16 cellular contexts compared by ENCODE assay signal in the genomic region with DNA sequence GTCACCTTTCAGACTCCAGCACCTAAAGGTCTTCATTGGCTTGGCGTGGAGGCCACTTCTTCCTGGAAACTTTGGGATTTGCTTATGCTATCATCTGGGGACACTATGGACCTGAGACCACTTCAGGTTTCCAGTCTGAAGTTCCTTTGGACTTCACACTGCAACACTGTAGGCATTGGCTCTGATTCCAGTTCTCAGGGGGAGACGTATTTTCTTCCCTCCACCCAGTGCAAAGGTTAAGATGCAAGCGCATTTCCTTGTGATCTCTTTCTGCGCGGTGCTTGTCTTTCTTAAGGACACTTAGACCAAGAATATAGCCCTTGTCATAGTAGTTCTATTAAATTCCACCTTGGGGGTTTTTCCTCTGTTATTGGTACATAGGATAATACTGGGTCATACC.
DNase-seq lines count a peak whose midpoint lies in the region; ATAC-seq and TF ChIP-seq lines count a peak whose summit lies in the region.
"Had no signal": no experiment of that assay in that cellular context is flagged by ENCODE, and none has a peak within 500 bp of the region (broad histone marks: within the 10 kb centered on the region; RNA-seq: fewer than 3 reads in every experiment).

No MANE protein-coding gene starts in this region.

- DNase-seq in colonic mucosa: peak; percentile 62
- peak in 1 of 3 donors; percentile 75 for DNase-seq in mucosa of descending colon
- DNase-seq in transverse colon: peak; percentile 38
- DNase-seq in upper lobe of right lung: no peak
- no peak for DNase-seq in NCI-H1092 treated with DMSO at 0.1 percent for 48 hours (lab: John Stamatoyannopoulos, UW)
- DNase-seq: AML-193; Caco-2; Calu3; CD4-positive, alpha-beta T cell; CD8-positive, alpha-beta T cell; DMS79 treated with DMSO at 0.1 percent for 48 hours; GF-D8 had no signal

- H3K4me3 ChIP-seq in colonic mucosa (no peak overlapping the region), mucosa of descending colon (no peak overlapping the region), transverse colon (no peak overlapping the region), upper lobe of right lung (no peak overlapping the region)
- H3K4me3 ChIP-seq: A549; BLaER1 treated with 17β-estradiol and CSF1 and Interleukin-3, amounts not matched to agents 10 nM and 100 nM had no signal

- no peak overlapping the region for H3K27ac ChIP-seq in colonic mucosa
- no peak overlapping the region for H3K27ac ChIP-seq in transverse colon
- H3K27ac ChIP-seq in upper lobe of right lung: no peak overlapping the region
- H3K27ac ChIP-seq: 22Rv1; A549; BLaER1 treated with 17β-estradiol and CSF1 and Interleukin-3, amounts not matched to agents 10 nM and 100 nM; C4-2B had no signal

- no peaks in the 10 kb centered on the region for H3K36me3 ChIP-seq in colonic mucosa
- no peaks in the 10 kb centered on the region for H3K36me3 ChIP-seq in mucosa of descending colon (ENCODE audit: low read depth)
- no peaks in the 10 kb centered on the region for H3K36me3 ChIP-seq in transverse colon
- H3K36me3 ChIP-seq in upper lobe of right lung: no peaks in the 10 kb centered on the region
- H3K36me3 ChIP-seq: BLaER1 treated with 17β-estradiol and CSF1 and Interleukin-3, amounts not matched to agents 10 nM and 100 nM had no signal

- ATAC-seq in mucosa of descending colon: peak; percentile 83
- ATAC-seq in upper lobe of right lung: no peak
- ATAC-seq: A549; CD8-positive, alpha-beta T cell had no signal

- H3K9ac ChIP-seq in colonic mucosa (ENCODE audit: low read depth in 2 of 2, low read length in 2 of 2): no peak overlapping the region
- H3K9ac ChIP-seq: BLaER1 treated with 17β-estradiol and CSF1 and Interleukin-3, amounts not matched to agents 10 nM and 100 nM had no signal

- TF ChIP-seq EP300 in transverse colon (IDR thresholded peaks at IDR 0.05; ENCODE audit: low read depth): no peak

- H3K27me3 ChIP-seq in colonic mucosa (no peaks in the 10 kb centered on the region), transverse colon (no peaks in the 10 kb centered on the region), upper lobe of right lung (no peaks in the 10 kb centered on the region)
- H3K27me3 ChIP-seq: BLaER1 treated with 17β-estradiol and CSF1 and Interleukin-3, amounts not matched to agents 10 nM and 100 nM had no signal

- TF ChIP-seq CTCF in colonic mucosa (IDR thresholded peaks at IDR 0.05): no peak
- TF ChIP-seq CTCF in mucosa of descending colon (IDR thresholded peaks at IDR 0.05): no peak
- no peak for TF ChIP-seq CTCF in transverse colon (IDR thresholded peaks at IDR 0.05)
- TF ChIP-seq CTCF in upper lobe of right lung (IDR thresholded peaks at IDR 0.05): no peak

- H3K4me1 ChIP-seq in colonic mucosa (no peaks in the 10 kb centered on the region), mucosa of descending colon (ENCODE audit: low read depth) (no peaks in the 10 kb centered on the region), transverse colon (peaks cover 0 to 13% (median 3%) of the 10 kb centered on the region in 4 donors), upper lobe of right lung (no peaks in the 10 kb centered on the region)
- H3K4me1 ChIP-seq: A549; BLaER1 treated with 17β-estradiol and CSF1 and Interleukin-3, amounts not matched to agents 10 nM and 100 nM; Caco-2 had no signal

- no peak for TF ChIP-seq POLR2A in transverse colon (IDR thresholded peaks at IDR 0.05)

- in situ Hi-C loops in transverse colon (cut with MboI; ENCODE audit: low pct_ligation_motif_present in 1 of 4, low pct_unique_long_range_greater_than_20kb in 1 of 4, low sequenced_read_pairs in 3 of 4): no loop called here

- 54 to 60% methylated on average over 1 to 5 of the region's 5 CpGs for WGBS in transverse colon (ENCODE audit: low coverage in 1 of 2), 2 donors

- H3K9me3 ChIP-seq in colonic mucosa: no peaks in the 10 kb centered on the region
- H3K9me3 ChIP-seq in mucosa of descending colon: no peaks in the 10 kb centered on the region
- no peaks in the 10 kb centered on the region for H3K9me3 ChIP-seq in transverse colon
- no peaks in the 10 kb centered on the region for H3K9me3 ChIP-seq in upper lobe of right lung
- H3K9me3 ChIP-seq: Caco-2 had no signal

- intact Hi-C loops in colonic mucosa (cut with DNase I): loop anchor here (10.0 kb wide), 1 partner anchor 305 kb away; no protein-coding TSS in a partner anchor
- intact Hi-C loops in mucosa of descending colon (cut with DNase I, micrococcal nuclease): no loop called here
- intact Hi-C loops in transverse colon (cut with DNase I; ENCODE audit: low total_unique reads): no loop called here
- intact Hi-C loops in upper lobe of right lung (cut with DNase I): no loop called here

Comparison
In these comparisons a context has a peak if more than half of its experiments do, and no peak if none do; other contexts are left out.
1. DNase-seq: peak in colonic mucosa (single experiment) and transverse colon (single experiment); none in upper lobe of right lung (single experiment) and NCI-H1092 treated with DMSO at 0.1 percent for 48 hours (single experiment).